In genomic region chr14:94768521-94769412, GRCh38 we compare ENCODE assay signal across 8 cellular contexts. TPM values are rescaled to one million over a fixed set of nuclear protein-coding genes. Genes with fewer than 3 reads are reported as not detected.
DNase-seq lines count a peak whose midpoint lies in the region; ATAC-seq and TF ChIP-seq lines count a peak whose summit lies in the region.

No MANE protein-coding gene starts in this region.

- H2AFZ ChIP-seq in hepatocyte = peak overlapping the region; percentile 66

- H3K9ac ChIP-seq in HUES64 (ENCODE audit: low read depth, low read length) = peak overlapping the region; percentile 53; the same call in 1 of the 2 replicates

- POLR2A ChIA-PET in GM10248 (lab: Yijun Ruan, JAX) = no interaction called here

- DNase-seq in activated CD8-positive, alpha-beta memory T cell treated with anti-CD3 and anti-CD28 coated beads, Interleukin-2, amount 50 U/mL, for 48 hours = peak; percentile 64
- DNase-seq in hepatocyte (ENCODE audit: low spot score) (no peak), GM10248 (ENCODE audit: extremely low spot score) (no peak), iPS-NIHi11 (ENCODE audit: low spot score) (no peak)
- DNase-seq in stimulated activated CD4-positive, alpha-beta T cell treated with anti-CD3 and anti-CD28 coated beads, Interleukin-12 subunit alpha, Interleukin-12 subunit beta, amount 100 ng/mL, for 4 hours = no peak

- CTCF ChIA-PET in GM10248 (lab: Yijun Ruan, JAX) = no interaction called here

- WGBS in HUES64 = under 1% methylated on average over 82 of the region's 84 CpGs
- 2% methylated on average over 71 of the region's 84 CpGs for WGBS in hepatocyte (ENCODE audit: low lambda C conversion rate, missing lambda C conversion rate)

- H3K4me3 ChIP-seq in HUES64 (ENCODE audit: low read length) (peak overlapping the region; percentile 56), hepatocyte (peak overlapping the region; percentile 57), skin epidermis (peak overlapping the region; percentile 26 to 51 (median 37))

- H3K9me3 ChIP-seq in HUES64 (ENCODE audit: insufficient read depth, low read depth, low read length) (no peaks in the 10 kb centered on the region), hepatocyte (ENCODE audit: low read depth) (no peaks in the 10 kb centered on the region)

- no peak for ATAC-seq in HG03457 (IDR thresholded peaks at IDR 0.05; ENCODE audit: unreplicated experiment)

- H3K36me3 ChIP-seq in HUES64 (ENCODE audit: insufficient read depth, low read length) (no peaks in the 10 kb centered on the region), hepatocyte (replicated peaks; ENCODE audit: insufficient read depth, low read depth) (no peaks in the 10 kb centered on the region)

- H3K4me1 ChIP-seq in HUES64 (ENCODE audit: insufficient read depth, low read length) (peaks cover 44% of the 10 kb centered on the region), hepatocyte (ENCODE audit: insufficient read depth) (peaks cover 18% of the 10 kb centered on the region)

- no peaks in the 10 kb centered on the region for H4K20me1 ChIP-seq in hepatocyte (ENCODE audit: insufficient read depth, poor library complexity, severe bottlenecking)

- no peak for TF ChIP-seq CTCF in hepatocyte (IDR thresholded peaks at IDR 0.05; ENCODE audit: poor library complexity)
- TF ChIP-seq CTCF in GM10248 (IDR thresholded peaks at IDR 0.05; ENCODE audit: control extremely low read depth, extremely low read depth, low read depth, missing control alignments) = no peak

- H3K27me3 ChIP-seq in HUES64 (ENCODE audit: insufficient read depth, low read length) (peaks cover 100% of the 10 kb centered on the region), hepatocyte (peaks cover 100% of the 10 kb centered on the region)

- peak overlapping the region; percentile 97 for H3K4me2 ChIP-seq in hepatocyte

- H3K79me2 ChIP-seq in hepatocyte = no peaks in the 10 kb centered on the region

- H3K9me2 ChIP-seq in hepatocyte (replicated peaks; ENCODE audit: insufficient read depth) = no peaks in the 10 kb centered on the region

- H3K27ac ChIP-seq in HUES64 (ENCODE audit: low read depth, low read length) = no peak overlapping the region
- no peak overlapping the region for H3K27ac ChIP-seq in hepatocyte
- peak overlapping the region in 1 of 21 experiments; percentile 7 for H3K27ac ChIP-seq in skin epidermis

RNA-seq across cellular contexts. Expression of gene GSC, which starts 1.1 kb away (rescaled TPM):
- polyA plus RNA-seq in HUES64 (2013, experiment 1 of 2) = 2.5 TPM
- 3.4 TPM for polyA plus RNA-seq in HUES64 (2013, experiment 2 of 2)
- total RNA-seq in hepatocyte = 0.17 TPM in 1 of 2 replicates, not detected in the other
- 0.30 TPM in 1 of 2 replicates, not detected in the other for polyA plus RNA-seq in hepatocyte
